10 cellular contexts compared by ENCODE assay signal in genomic region chr20:46814366-46815232, GRCh38.
DNase-seq lines count a peak whose midpoint lies in the region; ATAC-seq and TF ChIP-seq lines count a peak whose summit lies in the region.
"Had no signal": no experiment of that assay in that cellular context is flagged by ENCODE, and none has a peak within 500 bp of the region (broad histone marks: within the 10 kb centered on the region; RNA-seq: fewer than 3 reads in every experiment).

No MANE protein-coding gene starts in this region.

- WGBS in heart right ventricle, 2 donors, result 50 to 55% methylated on average over 8 of the region's 8 CpGs

- peaks cover 15% of the 10 kb centered on the region for H3K27me3 Mint-ChIP-seq in chondrocyte (ENCODE audit: low read depth)

- no peak overlapping the region for H3K27ac ChIP-seq in heart right ventricle
- H3K27ac ChIP-seq: 22Rv1, pancreas had no signal

- no peak overlapping the region for H3K4me3 Mint-ChIP-seq in chondrocyte (ENCODE audit: unreplicated experiment)

- H3K4me1 Mint-ChIP-seq in chondrocyte (ENCODE audit: low read depth), result peaks cover 20% of the 10 kb centered on the region

- TF ChIP-seq CTCF in chondrocyte (IDR thresholded peaks at IDR 0.05) (no peak), heart right ventricle (IDR thresholded peaks at IDR 0.05) (no peak)

- H3K9me3 Mint-ChIP-seq in chondrocyte (ENCODE audit: low read depth), result no peaks in the 10 kb centered on the region

- DNase-seq in NCI-H1092 treated with DMSO at 0.1 percent for 48 hours (lab: John Stamatoyannopoulos, UW) (peak; percentile 21), NCI-H1092 (lab: John Stamatoyannopoulos, UW) (no peak), NCI-H2227 (lab: John Stamatoyannopoulos, UW; ENCODE audit: unreplicated experiment) (peak; percentile 22), chondrocyte (ENCODE audit: low spot score) (no peak), renal cortical epithelial cell (ENCODE audit: low read depth) (peak; percentile 81), SKM-1 treated with dmso at 0.1 percent for 144 hours (lab: John Stamatoyannopoulos, UW; ENCODE audit: unreplicated experiment) (no peak), heart right ventricle (no peak)
- DNase-seq: pancreas had no signal

- no peaks in the 10 kb centered on the region for H3K9me3 ChIP-seq in heart right ventricle
- H3K9me3 ChIP-seq: pancreas had no signal

- peaks cover 0 to 8% (median 0%) of the 10 kb centered on the region in 9 donors for H3K4me1 ChIP-seq in heart right ventricle
- H3K4me1 ChIP-seq: pancreas had no signal

- intact Hi-C loops in heart right ventricle (cut with DNase I), result no loop called here

- H3K27me3 ChIP-seq in heart right ventricle, result peaks cover 7 to 67% (median 59%) of the 10 kb centered on the region in 7 donors

- no peak overlapping the region for H3K4me3 ChIP-seq in heart right ventricle
- H3K4me3 ChIP-seq: pancreas had no signal

- no peaks in the 10 kb centered on the region for H3K36me3 ChIP-seq in heart right ventricle
- H3K36me3 ChIP-seq: pancreas had no signal

- peak overlapping the region; percentile 65 for H3K27ac Mint-ChIP-seq in chondrocyte (ENCODE audit: unreplicated experiment)

- H3K36me3 Mint-ChIP-seq in chondrocyte (ENCODE audit: low read depth), result no peaks in the 10 kb centered on the region

- ATAC-seq in GM18861 (IDR thresholded peaks at IDR 0.05; ENCODE audit: unreplicated experiment), result no peak
- ATAC-seq in heart right ventricle, result no peak

Comparison
In these comparisons a context has a peak if more than half of its experiments do, and no peak if none do; other contexts are left out.
1. DNase-seq: peak in NCI-H1092 treated with DMSO at 0.1 percent for 48 hours (single experiment), NCI-H2227 (single experiment) and renal cortical epithelial cell (single experiment); none in NCI-H1092 (single experiment), chondrocyte (single experiment), SKM-1 treated with dmso at 0.1 percent for 144 hours (single experiment) and heart right ventricle (0 of 2).